ENCODE assay signal across 7 cellular contexts in genomic region chr2:84971799-84972790, GRCh38. TPM values are rescaled to one million over a fixed set of nuclear protein-coding genes. Genes with fewer than 3 reads are reported as not detected.
DNase-seq lines count a peak whose midpoint lies in the region; ATAC-seq and TF ChIP-seq lines count a peak whose summit lies in the region.

No MANE protein-coding gene starts in this region.

- H3K4me3 ChIP-seq in esophagus muscularis mucosa: peak overlapping the region; percentile 92 to 98 (median 94)

- no peaks in the 10 kb centered on the region for H3K9me3 ChIP-seq in esophagus muscularis mucosa

- H3K27me3 ChIP-seq in esophagus muscularis mucosa: no peaks in the 10 kb centered on the region

- H3K27me3 Mint-ChIP-seq in natural killer cell (ENCODE audit: low read depth in 2 of 2): no peaks in the 10 kb centered on the region

- no peaks in the 10 kb centered on the region for H3K9me3 Mint-ChIP-seq in natural killer cell

- no peaks in the 10 kb centered on the region for H3K36me3 ChIP-seq in esophagus muscularis mucosa

- H3K27ac ChIP-seq in esophagus muscularis mucosa (replicated peaks in 1 of 4): peak overlapping the region; percentile 95 to 99 (median 98)

- peaks cover 55 to 56% of the 10 kb centered on the region in 2 donors for H3K4me1 Mint-ChIP-seq in natural killer cell

- ATAC-seq in GM18519 (IDR thresholded peaks at IDR 0.05; ENCODE audit: low FRiP score, unreplicated experiment) (peak; percentile 20), HG02763 (IDR thresholded peaks at IDR 0.05; ENCODE audit: unreplicated experiment) (peak; percentile 29), natural killer cell (peak; percentile 44 to 60 (median 50))

- H3K27ac Mint-ChIP-seq in natural killer cell: peak overlapping the region; percentile 90 to 92

- DNase-seq in NCI-H2227 (lab: John Stamatoyannopoulos, UW; ENCODE audit: unreplicated experiment) (peak; percentile 62), activated T-cell treated with anti-CD3 and anti-CD28 coated beads for 4 hours (peak; percentile 54), esophagus muscularis mucosa (ENCODE audit: extremely low spot score) (no peak), natural killer cell (peak; percentile 75)
- peak; percentile 58 to 80 (median 64) for DNase-seq in stimulated activated naive CD4-positive, alpha-beta T cell (lab: John Stamatoyannopoulos, UW)

- WGBS in esophagus muscularis mucosa: 5% methylated on average over 26 of the region's 67 CpGs

- intact Hi-C loops in esophagus muscularis mucosa (cut with DNase I): loop anchor here (5.0 kb wide), 2 partner anchors 50 to 65 kb away; partner anchors contain the start of gene TMSB10
- intact Hi-C loops in natural killer cell (cut with micrococcal nuclease): loop anchor here (1.0 kb wide), 1 partner anchor 47 kb away; no protein-coding TSS in a partner anchor

- no peak for TF ChIP-seq POLR2A in esophagus muscularis mucosa (IDR thresholded peaks at IDR 0.05; ENCODE audit: low read depth)

- H3K36me3 Mint-ChIP-seq in natural killer cell: peaks cover 7% of the 10 kb centered on the region

- peak overlapping the region; percentile 83 for H3K4me3 Mint-ChIP-seq in natural killer cell

- TF ChIP-seq CTCF in esophagus muscularis mucosa (IDR thresholded peaks at IDR 0.05): no peak
- TF ChIP-seq CTCF in natural killer cell (IDR thresholded peaks at IDR 0.05): no peak

- H3K4me1 ChIP-seq in esophagus muscularis mucosa: peaks cover 28 to 79% (median 69%) of the 10 kb centered on the region in 4 donors

- TF ChIP-seq EP300 in esophagus muscularis mucosa (IDR thresholded peaks at IDR 0.05): no peak

RNA-seq across cellular contexts. Expression of gene KCMF1, which starts 1.1 kb away (rescaled TPM):
- total RNA-seq in esophagus muscularis mucosa (10 to 100 TPM; 48.0 to 73.1 (median 65.4) TPM), natural killer cell (10 to 100 TPM; 70.8 to 81.4 (median 77.1) TPM)
